Comparison of ENCODE assay signal across 8 cellular contexts in the genomic region with DNA sequence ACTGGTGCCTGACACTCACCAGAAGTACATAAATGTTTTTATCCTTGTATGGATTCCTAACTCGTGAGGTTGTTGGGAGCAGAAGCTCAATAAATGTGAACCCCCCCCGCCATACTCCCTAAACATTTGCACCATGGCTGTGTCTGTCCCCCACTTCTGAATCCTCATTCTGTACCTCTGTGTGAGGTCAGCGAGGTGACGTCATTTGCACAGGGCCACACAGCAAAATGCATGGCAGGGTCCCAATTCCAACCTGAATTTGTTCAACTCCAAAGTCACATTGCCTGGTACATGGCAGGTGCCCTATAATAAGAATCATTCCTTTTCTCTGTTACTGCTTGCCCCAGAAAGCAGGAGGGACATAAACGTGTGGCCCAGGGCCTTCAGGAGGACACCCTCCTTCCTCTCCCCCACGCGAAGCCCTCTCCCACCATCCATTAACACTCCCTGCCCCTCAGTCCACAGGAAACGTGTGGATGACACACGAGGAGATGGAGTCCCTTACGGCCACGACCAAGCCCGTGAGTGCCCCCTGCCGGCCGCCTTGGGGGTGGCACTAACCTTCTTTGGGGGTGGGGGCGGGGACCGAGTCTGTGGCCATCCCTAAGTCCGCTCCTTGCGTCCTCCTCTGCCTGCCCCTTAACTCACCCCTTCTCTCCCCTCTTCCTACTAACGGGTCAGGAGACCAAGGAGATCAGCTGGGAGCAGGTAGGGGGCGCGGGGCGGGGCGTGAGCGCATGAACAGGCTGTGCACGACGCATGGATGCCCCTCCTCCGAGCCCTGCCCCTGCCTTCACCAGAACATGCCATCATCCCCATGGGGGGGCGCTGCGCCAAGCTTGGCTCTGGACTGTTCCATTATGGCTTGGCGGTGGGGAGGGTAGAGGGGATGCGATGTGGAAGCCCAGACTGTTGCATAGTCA. TPM values are rescaled to one million over a fixed set of nuclear protein-coding genes. Genes with fewer than 3 reads are reported as not detected.
DNase-seq lines count a peak whose midpoint lies in the region; ATAC-seq, FAIRE-seq and TF ChIP-seq lines count a peak whose summit lies in the region.

No MANE protein-coding gene starts in this region.

- H2AFZ ChIP-seq in HepG2 (ENCODE audit: low read length), result peak overlapping the region; percentile 88

- H3K27ac Mint-ChIP-seq in activated CD4-positive, alpha-beta T cell treated with anti-CD3 and anti-CD28 coated beads, Interleukin-2, amount 10 ng/mL, durations not matched to agents 24 days and 14 days, result peak overlapping the region; percentile 73
- no peak overlapping the region for H3K27ac Mint-ChIP-seq in dendritic cell treated with granulocyte-macrophage colony-stimulating factor and Interleukin-4, amounts not matched to agents 40 ng/mL and 50 ng/mL, for 4 days

- no peak for TF ChIP-seq POLR2A in HepG2 (IDR thresholded peaks at IDR 0.05; ENCODE audit: insufficient read depth in 1 of 2, low read depth in 2 of 2, low read length in 2 of 2)

- peak overlapping the region; percentile 21; the same call in 1 of the 2 replicates for H3K9ac ChIP-seq in HepG2 (ENCODE audit: insufficient read depth, low read depth, low read length)

- FAIRE-seq in HepG2 (lab: Jason Lieb, UNC), result no peak

- H3K9me3 ChIP-seq in HepG2 (ENCODE audit: low read length), result no peaks in the 10 kb centered on the region

- no peaks in the 10 kb centered on the region for H4K20me1 ChIP-seq in HepG2 (ENCODE audit: insufficient read depth, low read length)

- H3K4me2 ChIP-seq in HepG2 (ENCODE audit: low read depth, low read length), result peak overlapping the region; percentile 79

- TF ChIP-seq CTCF in GM12872 (IDR thresholded peaks at IDR 0.05; ENCODE audit: insufficient read depth, low read depth, low read length) (peak; percentile 88), HepG2 (CRISPR knock-in tag; IDR thresholded peaks at IDR 0.05) (peak; percentile 89)

- peak; percentile 14 for ATAC-seq in HepG2
- ATAC-seq in HG02884 (IDR thresholded peaks at IDR 0.05; ENCODE audit: unreplicated experiment), result no peak
- no peak for ATAC-seq in HG03039 (IDR thresholded peaks at IDR 0.05; ENCODE audit: unreplicated experiment)

- peak overlapping the region in 2 of 3 experiments; percentile 16 to 45; a peak in 1 of 6 replicates for H3K4me3 ChIP-seq in HepG2 (replicated peaks in 1 of 3; ENCODE audit: insufficient read depth in 1 of 3, low read depth in 2 of 3, low read length in 3 of 3)

- TF ChIP-seq RAD21 in HepG2 (CRISPR knock-in tag; IDR thresholded peaks at IDR 0.05), result peak; percentile 45

- H3K4me1 Mint-ChIP-seq in activated CD4-positive, alpha-beta T cell treated with anti-CD3 and anti-CD28 coated beads, Interleukin-2, amount 10 ng/mL, durations not matched to agents 24 days and 14 days, result peaks cover 29% of the 10 kb centered on the region
- peaks cover 48% of the 10 kb centered on the region for H3K4me1 Mint-ChIP-seq in dendritic cell treated with granulocyte-macrophage colony-stimulating factor and Interleukin-4, amounts not matched to agents 40 ng/mL and 50 ng/mL, for 4 days (ENCODE audit: low read depth)

- no peak overlapping the region for H3K27ac ChIP-seq in HepG2 (ENCODE audit: extremely low read length, insufficient read depth, low read length)

- DNase-seq in NCI-H1694 treated with DMSO at 0.1 percent for 48 hours (lab: John Stamatoyannopoulos, UW) (peak; percentile 90), HepG2 (ENCODE audit: low spot score) (peak; percentile 48)
- peak; percentile 93 for DNase-seq in activated CD4-positive, alpha-beta T cell treated with anti-CD3 and anti-CD28 coated beads, Interleukin-2, amount 10 ng/mL, durations not matched to agents 24 days and 14 days
- DNase-seq in stimulated activated CD4-positive, alpha-beta T cell treated with anti-CD3 and anti-CD28 coated beads, Interleukin-4, amount 100 ng/mL, for 4 hours, result peak; percentile 61 to 77

- in situ Hi-C loops in HepG2 (cut with HindIII; ENCODE audit: extremely low pct_ligation_motif_present, low pct_unique_long_range_greater_than_20kb), result no loop called here

- POLR2A ChIA-PET in HepG2 (lab: Yijun Ruan, JAX), result interaction anchor here (1.0 kb wide), 1 partner anchor 9 kb away, joined by 3 read pairs; no protein-coding TSS in a partner anchor

- intact Hi-C loops in activated CD4-positive, alpha-beta T cell treated with anti-CD3 and anti-CD28 coated beads, Interleukin-2, amount 10 ng/mL, durations not matched to agents 24 days and 14 days (cut with micrococcal nuclease), result loop anchor here (1.0 to 5.0 kb wide), 2 partner anchors 48 to 68 kb away; no protein-coding TSS in a partner anchor
- intact Hi-C loops in dendritic cell treated with granulocyte-macrophage colony-stimulating factor and Interleukin-4, amounts not matched to agents 40 ng/mL and 50 ng/mL, for 4 days (cut with micrococcal nuclease), result loop anchor here (2.0 kb wide), 1 partner anchor 49 kb away; no protein-coding TSS in a partner anchor
- intact Hi-C loops in HepG2 (cut with micrococcal nuclease; ENCODE audit: unreplicated experiment), result loop anchor here (5.0 kb wide), 1 partner anchor 48 kb away; no protein-coding TSS in a partner anchor

- peak overlapping the region; percentile 60 for H3K4me3 Mint-ChIP-seq in activated CD4-positive, alpha-beta T cell treated with anti-CD3 and anti-CD28 coated beads, Interleukin-2, amount 10 ng/mL, durations not matched to agents 24 days and 14 days
- peak overlapping the region; percentile 45 for H3K4me3 Mint-ChIP-seq in dendritic cell treated with granulocyte-macrophage colony-stimulating factor and Interleukin-4, amounts not matched to agents 40 ng/mL and 50 ng/mL, for 4 days

- H3K27me3 Mint-ChIP-seq in activated CD4-positive, alpha-beta T cell treated with anti-CD3 and anti-CD28 coated beads, Interleukin-2, amount 10 ng/mL, durations not matched to agents 24 days and 14 days, result peaks cover 39% of the 10 kb centered on the region
- peaks cover 76% of the 10 kb centered on the region for H3K27me3 Mint-ChIP-seq in dendritic cell treated with granulocyte-macrophage colony-stimulating factor and Interleukin-4, amounts not matched to agents 40 ng/mL and 50 ng/mL, for 4 days

- BruUV-seq in HepG2 (replicated peaks; lab: Mats Ljungman, UMichigan), result no TSS peak

- WGBS in HepG2 (ENCODE audit: low lambda C conversion rate), result 50% methylated on average over 15 of the region's 31 CpGs

- H3K79me2 ChIP-seq in HepG2 (ENCODE audit: insufficient read depth, low read length), result no peaks in the 10 kb centered on the region

- H3K27me3 ChIP-seq in HepG2 (ENCODE audit: control insufficient read depth in 1 of 2, insufficient read depth in 2 of 2, low read length in 2 of 2), result no peaks in the 10 kb centered on the region

- peaks cover 42% of the 10 kb centered on the region for H3K4me1 ChIP-seq in HepG2 (ENCODE audit: insufficient read depth, low read length)

- TF ChIP-seq EP300 in HepG2 (IDR thresholded peaks at IDR 0.05; ENCODE audit: low read depth in 2 of 2, low read length in 2 of 2) (no peak), HepG2 (CRISPR knock-in tag; IDR thresholded peaks at IDR 0.05; ENCODE audit: borderline replicate concordance) (no peak)

- H3K36me3 ChIP-seq in HepG2 (replicated peaks in 1 of 2; ENCODE audit: control insufficient read depth in 1 of 2, insufficient read depth in 2 of 2, low read length in 2 of 2), result no peaks in the 10 kb centered on the region

- no peaks in the 10 kb centered on the region for H3K9me3 Mint-ChIP-seq in activated CD4-positive, alpha-beta T cell treated with anti-CD3 and anti-CD28 coated beads, Interleukin-2, amount 10 ng/mL, durations not matched to agents 24 days and 14 days
- no peaks in the 10 kb centered on the region for H3K9me3 Mint-ChIP-seq in dendritic cell treated with granulocyte-macrophage colony-stimulating factor and Interleukin-4, amounts not matched to agents 40 ng/mL and 50 ng/mL, for 4 days

- no peaks in the 10 kb centered on the region for H3K36me3 Mint-ChIP-seq in activated CD4-positive, alpha-beta T cell treated with anti-CD3 and anti-CD28 coated beads, Interleukin-2, amount 10 ng/mL, durations not matched to agents 24 days and 14 days (ENCODE audit: low read depth)
- H3K36me3 Mint-ChIP-seq in dendritic cell treated with granulocyte-macrophage colony-stimulating factor and Interleukin-4, amounts not matched to agents 40 ng/mL and 50 ng/mL, for 4 days (ENCODE audit: low read depth), result no peaks in the 10 kb centered on the region

- CTCF ChIA-PET in HepG2 (lab: Yijun Ruan, JAX; ENCODE audit: low intra/inter-chr PET ratio, low total read pairs), result interaction anchor here (1.2 to 1.3 kb wide), 3 partner anchors 39 to 53 kb away, joined by 4 to 11 read pairs (median 4); no protein-coding TSS in a partner anchor

RNA-seq across cellular contexts. Expression of a gene that starts 9.4 kb away (rescaled TPM):
- not detected in 2 replicates for total RNA-seq in activated CD4-positive, alpha-beta T cell treated with anti-CD3 and anti-CD28 coated beads, Interleukin-2, amount 10 ng/mL, durations not matched to agents 24 days and 14 days
- 1.5 and 3.6 TPM in 2 replicates for total RNA-seq in HepG2 (2016; rRNA removed; fragmentation: Illumina TruSeq; extraction: Trizol)
- 0.18 and 0.20 TPM in 2 replicates for total RNA-seq in HepG2 (2016; cell fraction: cytosol; rRNA removed; fragmentation: Illumina TruSeq; extraction: Trizol; ENCODE audit: low read depth)
- 1.0 and 4.4 TPM in 2 replicates for total RNA-seq in HepG2 (2016; cell fraction: insoluble cytoplasmic fraction; rRNA removed; fragmentation: Illumina TruSeq; extraction: Trizol)
- total RNA-seq in HepG2 (2016; cell fraction: membrane; rRNA removed; fragmentation: Illumina TruSeq; extraction: Trizol), result 0.24 and 0.46 TPM in 2 replicates
- 2.5 and 3.4 TPM in 2 replicates for total RNA-seq in HepG2 (2016; cell fraction: nucleus; rRNA removed; fragmentation: Illumina TruSeq; extraction: Trizol)
- polyA plus RNA-seq in HepG2 (2011; rRNA removed), result 15.4 and 26.4 TPM in 2 replicates
- 13.5 and 21.9 TPM in 2 replicates for polyA plus RNA-seq in HepG2 (2011; cell fraction: cytosol; rRNA removed)
- 13.0 and 19.9 TPM in 2 replicates for polyA plus RNA-seq in HepG2 (2011; cell fraction: nucleus; rRNA removed)
- polyA plus RNA-seq in HepG2 (2012), result 17.7 and 25.6 TPM in 2 replicates
- polyA plus RNA-seq in HepG2 (2016; cell fraction: cytosol; fragmentation: Illumina TruSeq; extraction: Trizol; ENCODE audit: low read depth), result 0.20 and 0.45 TPM in 2 replicates
- polyA plus RNA-seq in HepG2 (2016; cell fraction: insoluble cytoplasmic fraction; fragmentation: Illumina TruSeq; extraction: Trizol; ENCODE audit: low read depth), result 1.3 and 2.6 TPM in 2 replicates
- polyA plus RNA-seq in HepG2 (2016; cell fraction: membrane; fragmentation: Illumina TruSeq; extraction: Trizol; ENCODE audit: low read depth), result 0.15 and 0.74 TPM in 2 replicates
- polyA plus RNA-seq in HepG2 (2016; cell fraction: nucleus; fragmentation: Illumina TruSeq; extraction: Trizol; ENCODE audit: insufficient read depth, low read depth), result 7.3 and 9.2 TPM in 2 replicates
- 0.28 and 5.1 TPM in 2 replicates for polyA minus RNA-seq in HepG2 (2011; rRNA and poly(A)+ RNA removed; ENCODE audit: low replicate concordance)
- polyA minus RNA-seq in HepG2 (2011; cell fraction: cytosol; rRNA and poly(A)+ RNA removed), result 3.9 and 8.6 TPM in 2 replicates
- polyA minus RNA-seq in HepG2 (2011; cell fraction: nucleus; rRNA and poly(A)+ RNA removed), result 2.2 and 4.6 TPM in 2 replicates

RNA-seq across cellular contexts. Expression of a gene that starts 11.8 kb away (rescaled TPM):
- total RNA-seq in activated CD4-positive, alpha-beta T cell treated with anti-CD3 and anti-CD28 coated beads, Interleukin-2, amount 10 ng/mL, durations not matched to agents 24 days and 14 days, result 1.4 and 1.8 TPM in 2 replicates
- total RNA-seq in HepG2 (2016; rRNA removed; fragmentation: Illumina TruSeq; extraction: Trizol), result 1.7 and 1.9 TPM in 2 replicates
- 0.91 and 1.1 TPM in 2 replicates for total RNA-seq in HepG2 (2016; cell fraction: cytosol; rRNA removed; fragmentation: Illumina TruSeq; extraction: Trizol; ENCODE audit: low read depth)
- total RNA-seq in HepG2 (2016; cell fraction: insoluble cytoplasmic fraction; rRNA removed; fragmentation: Illumina TruSeq; extraction: Trizol), result 1.2 and 1.5 TPM in 2 replicates
- 1.2 and 1.6 TPM in 2 replicates for total RNA-seq in HepG2 (2016; cell fraction: membrane; rRNA removed; fragmentation: Illumina TruSeq; extraction: Trizol)
- total RNA-seq in HepG2 (2016; cell fraction: nucleus; rRNA removed; fragmentation: Illumina TruSeq; extraction: Trizol), result 3.3 and 3.9 TPM in 2 replicates
- polyA plus RNA-seq in HepG2 (2011; rRNA removed), result 4.3 and 6.3 TPM in 2 replicates
- polyA plus RNA-seq in HepG2 (2011; cell fraction: cytosol; rRNA removed), result 3.2 and 3.5 TPM in 2 replicates
- 27.5 and 33.2 TPM in 2 replicates for polyA plus RNA-seq in HepG2 (2011; cell fraction: nucleus; rRNA removed)
- 6.3 and 7.5 TPM in 2 replicates for polyA plus RNA-seq in HepG2 (2012)
- polyA plus RNA-seq in HepG2 (2016; cell fraction: cytosol; fragmentation: Illumina TruSeq; extraction: Trizol; ENCODE audit: low read depth), result 0.50 and 0.69 TPM in 2 replicates
- 0.73 and 1.3 TPM in 2 replicates for polyA plus RNA-seq in HepG2 (2016; cell fraction: insoluble cytoplasmic fraction; fragmentation: Illumina TruSeq; extraction: Trizol; ENCODE audit: low read depth)
- polyA plus RNA-seq in HepG2 (2016; cell fraction: membrane; fragmentation: Illumina TruSeq; extraction: Trizol; ENCODE audit: low read depth), result 1.1 TPM in 2 replicates
- 6.3 and 6.9 TPM in 2 replicates for polyA plus RNA-seq in HepG2 (2016; cell fraction: nucleus; fragmentation: Illumina TruSeq; extraction: Trizol; ENCODE audit: insufficient read depth, low read depth)
- 4.8 and 7.6 TPM in 2 replicates for polyA minus RNA-seq in HepG2 (2011; rRNA and poly(A)+ RNA removed; ENCODE audit: low replicate concordance)
- 1.8 and 3.2 TPM in 2 replicates for polyA minus RNA-seq in HepG2 (2011; cell fraction: cytosol; rRNA and poly(A)+ RNA removed)
- 5.5 and 6.3 TPM in 2 replicates for polyA minus RNA-seq in HepG2 (2011; cell fraction: nucleus; rRNA and poly(A)+ RNA removed)

RNA-seq across cellular contexts. Expression of a gene that starts 26.4 kb away (rescaled TPM):
- total RNA-seq in activated CD4-positive, alpha-beta T cell treated with anti-CD3 and anti-CD28 coated beads, Interleukin-2, amount 10 ng/mL, durations not matched to agents 24 days and 14 days, result 4.5 and 5.0 TPM in 2 replicates
- total RNA-seq in HepG2 (2016; rRNA removed; fragmentation: Illumina TruSeq; extraction: Trizol), result 6.3 and 8.6 TPM in 2 replicates
- total RNA-seq in HepG2 (2016; cell fraction: cytosol; rRNA removed; fragmentation: Illumina TruSeq; extraction: Trizol; ENCODE audit: low read depth), result 1.9 and 2.7 TPM in 2 replicates
- 6.5 and 8.9 TPM in 2 replicates for total RNA-seq in HepG2 (2016; cell fraction: insoluble cytoplasmic fraction; rRNA removed; fragmentation: Illumina TruSeq; extraction: Trizol)
- total RNA-seq in HepG2 (2016; cell fraction: membrane; rRNA removed; fragmentation: Illumina TruSeq; extraction: Trizol), result 4.5 and 5.6 TPM in 2 replicates
- 8.1 and 9.0 TPM in 2 replicates for total RNA-seq in HepG2 (2016; cell fraction: nucleus; rRNA removed; fragmentation: Illumina TruSeq; extraction: Trizol)
- 6.7 and 8.9 TPM in 2 replicates for polyA plus RNA-seq in HepG2 (2011; rRNA removed)
- 6.0 and 7.5 TPM in 2 replicates for polyA plus RNA-seq in HepG2 (2011; cell fraction: cytosol; rRNA removed)
- 37.0 and 50.3 TPM in 2 replicates for polyA plus RNA-seq in HepG2 (2011; cell fraction: nucleus; rRNA removed)
- 9.4 and 9.5 TPM in 2 replicates for polyA plus RNA-seq in HepG2 (2012)
- 1.9 and 2.8 TPM in 2 replicates for polyA plus RNA-seq in HepG2 (2016; cell fraction: cytosol; fragmentation: Illumina TruSeq; extraction: Trizol; ENCODE audit: low read depth)
- 6.2 and 6.5 TPM in 2 replicates for polyA plus RNA-seq in HepG2 (2016; cell fraction: insoluble cytoplasmic fraction; fragmentation: Illumina TruSeq; extraction: Trizol; ENCODE audit: low read depth)
- 3.3 and 4.2 TPM in 2 replicates for polyA plus RNA-seq in HepG2 (2016; cell fraction: membrane; fragmentation: Illumina TruSeq; extraction: Trizol; ENCODE audit: low read depth)
- 21.5 and 24.1 TPM in 2 replicates for polyA plus RNA-seq in HepG2 (2016; cell fraction: nucleus; fragmentation: Illumina TruSeq; extraction: Trizol; ENCODE audit: insufficient read depth, low read depth)
- polyA minus RNA-seq in HepG2 (2011; rRNA and poly(A)+ RNA removed; ENCODE audit: low replicate concordance), result 8.5 and 15.8 TPM in 2 replicates
- 4.9 and 5.9 TPM in 2 replicates for polyA minus RNA-seq in HepG2 (2011; cell fraction: cytosol; rRNA and poly(A)+ RNA removed)
- 13.8 and 16.6 TPM in 2 replicates for polyA minus RNA-seq in HepG2 (2011; cell fraction: nucleus; rRNA and poly(A)+ RNA removed)

RNA-seq across cellular contexts. Expression of a gene that starts 26.8 kb away (rescaled TPM):
- 2.0 and 2.5 TPM in 2 replicates for total RNA-seq in activated CD4-positive, alpha-beta T cell treated with anti-CD3 and anti-CD28 coated beads, Interleukin-2, amount 10 ng/mL, durations not matched to agents 24 days and 14 days
- total RNA-seq in HepG2 (2016; rRNA removed; fragmentation: Illumina TruSeq; extraction: Trizol), result 0.80 and 1.4 TPM in 2 replicates
- 1.6 and 3.1 TPM in 2 replicates for total RNA-seq in HepG2 (2016; cell fraction: cytosol; rRNA removed; fragmentation: Illumina TruSeq; extraction: Trizol; ENCODE audit: low read depth)
- total RNA-seq in HepG2 (2016; cell fraction: insoluble cytoplasmic fraction; rRNA removed; fragmentation: Illumina TruSeq; extraction: Trizol), result 1.6 and 1.9 TPM in 2 replicates
- 2.1 and 2.4 TPM in 2 replicates for total RNA-seq in HepG2 (2016; cell fraction: membrane; rRNA removed; fragmentation: Illumina TruSeq; extraction: Trizol)
- 0.59 and 0.94 TPM in 2 replicates for total RNA-seq in HepG2 (2016; cell fraction: nucleus; rRNA removed; fragmentation: Illumina TruSeq; extraction: Trizol)
- 1.5 and 3.0 TPM in 2 replicates for polyA plus RNA-seq in HepG2 (2011; rRNA removed)
- 2.6 TPM in 2 replicates for polyA plus RNA-seq in HepG2 (2011; cell fraction: cytosol; rRNA removed)
- 3.8 and 4.8 TPM in 2 replicates for polyA plus RNA-seq in HepG2 (2011; cell fraction: nucleus; rRNA removed)
- polyA plus RNA-seq in HepG2 (2012), result 1.1 and 1.9 TPM in 2 replicates
- polyA plus RNA-seq in HepG2 (2016; cell fraction: cytosol; fragmentation: Illumina TruSeq; extraction: Trizol; ENCODE audit: low read depth), result 2.0 and 2.7 TPM in 2 replicates
- 1.6 and 2.2 TPM in 2 replicates for polyA plus RNA-seq in HepG2 (2016; cell fraction: insoluble cytoplasmic fraction; fragmentation: Illumina TruSeq; extraction: Trizol; ENCODE audit: low read depth)
- polyA plus RNA-seq in HepG2 (2016; cell fraction: membrane; fragmentation: Illumina TruSeq; extraction: Trizol; ENCODE audit: low read depth), result 1.5 and 1.6 TPM in 2 replicates
- 0.74 TPM in 1 of 2 replicates, not detected in the other for polyA plus RNA-seq in HepG2 (2016; cell fraction: nucleus; fragmentation: Illumina TruSeq; extraction: Trizol; ENCODE audit: insufficient read depth, low read depth)
- polyA minus RNA-seq in HepG2 (2011; rRNA and poly(A)+ RNA removed; ENCODE audit: low replicate concordance), result 1.3 TPM in 2 replicates
- 0.89 and 1.2 TPM in 2 replicates for polyA minus RNA-seq in HepG2 (2011; cell fraction: cytosol; rRNA and poly(A)+ RNA removed)
- 1.8 and 3.0 TPM in 2 replicates for polyA minus RNA-seq in HepG2 (2011; cell fraction: nucleus; rRNA and poly(A)+ RNA removed)

RNA-seq across cellular contexts. Expression of a gene that starts 31.6 kb away (rescaled TPM):
- 5.4 and 6.0 TPM in 2 replicates for total RNA-seq in activated CD4-positive, alpha-beta T cell treated with anti-CD3 and anti-CD28 coated beads, Interleukin-2, amount 10 ng/mL, durations not matched to agents 24 days and 14 days
- total RNA-seq in HepG2 (2016; rRNA removed; fragmentation: Illumina TruSeq; extraction: Trizol), result 3.5 and 5.3 TPM in 2 replicates
- total RNA-seq in HepG2 (2016; cell fraction: cytosol; rRNA removed; fragmentation: Illumina TruSeq; extraction: Trizol; ENCODE audit: low read depth), result 5.6 and 7.0 TPM in 2 replicates
- 2.9 and 5.2 TPM in 2 replicates for total RNA-seq in HepG2 (2016; cell fraction: insoluble cytoplasmic fraction; rRNA removed; fragmentation: Illumina TruSeq; extraction: Trizol)
- total RNA-seq in HepG2 (2016; cell fraction: membrane; rRNA removed; fragmentation: Illumina TruSeq; extraction: Trizol), result 6.4 and 6.9 TPM in 2 replicates
- total RNA-seq in HepG2 (2016; cell fraction: nucleus; rRNA removed; fragmentation: Illumina TruSeq; extraction: Trizol), result 3.4 and 4.1 TPM in 2 replicates
- 7.6 and 8.6 TPM in 2 replicates for polyA plus RNA-seq in HepG2 (2011; rRNA removed)
- polyA plus RNA-seq in HepG2 (2011; cell fraction: cytosol; rRNA removed), result 5.0 and 9.3 TPM in 2 replicates
- 15.9 and 17.9 TPM in 2 replicates for polyA plus RNA-seq in HepG2 (2011; cell fraction: nucleus; rRNA removed)
- 3.9 and 4.2 TPM in 2 replicates for polyA plus RNA-seq in HepG2 (2012)
- 4.7 and 5.8 TPM in 2 replicates for polyA plus RNA-seq in HepG2 (2016; cell fraction: cytosol; fragmentation: Illumina TruSeq; extraction: Trizol; ENCODE audit: low read depth)
- 3.3 and 3.7 TPM in 2 replicates for polyA plus RNA-seq in HepG2 (2016; cell fraction: insoluble cytoplasmic fraction; fragmentation: Illumina TruSeq; extraction: Trizol; ENCODE audit: low read depth)
- 2.7 and 6.8 TPM in 2 replicates for polyA plus RNA-seq in HepG2 (2016; cell fraction: membrane; fragmentation: Illumina TruSeq; extraction: Trizol; ENCODE audit: low read depth)
- polyA plus RNA-seq in HepG2 (2016; cell fraction: nucleus; fragmentation: Illumina TruSeq; extraction: Trizol; ENCODE audit: insufficient read depth, low read depth), result 8.3 and 9.6 TPM in 2 replicates
- polyA minus RNA-seq in HepG2 (2011; rRNA and poly(A)+ RNA removed; ENCODE audit: low replicate concordance), result 3.8 and 4.0 TPM in 2 replicates
- 0.88 and 1.7 TPM in 2 replicates for polyA minus RNA-seq in HepG2 (2011; cell fraction: cytosol; rRNA and poly(A)+ RNA removed)
- polyA minus RNA-seq in HepG2 (2011; cell fraction: nucleus; rRNA and poly(A)+ RNA removed), result 4.9 and 8.3 TPM in 2 replicates
